In genomic region chr17:81511800-81512559, GRCh38 we compare ENCODE assay signal across 1 cellular context.
A peak's percentile ranks its signal among the peaks of the same experiment; 100 is the strongest.
TF ChIP-seq lines count a peak whose summit lies in the region.

No MANE protein-coding gene starts in this region.

TF ChIP-seq in HepG2, 621 proteins besides CTCF, POLR2A, EP300 and RAD21 (continued from another document and continues in another):
- no peak for TF ChIP-seq HBP1 (CRISPR knock-in tag; IDR thresholded peaks at IDR 0.05; ENCODE audit: low read depth)
- TF ChIP-seq ZBTB2 (CRISPR knock-in tag; IDR thresholded peaks at IDR 0.05; ENCODE audit: low read depth) = peak; percentile 63
- TF ChIP-seq ZFP37 (CRISPR knock-in tag; IDR thresholded peaks at IDR 0.05; ENCODE audit: borderline replicate concordance) = no peak
- no peak for TF ChIP-seq RAD51 (IDR thresholded peaks at IDR 0.05; ENCODE audit: borderline replicate concordance)
- TF ChIP-seq ZNF720 (CRISPR knock-in tag; IDR thresholded peaks at IDR 0.05) = no peak
- TF ChIP-seq FOXO1 (CRISPR knock-in tag; IDR thresholded peaks at IDR 0.05) = no peak; the same call in 1 of the 2 replicates
- no peak for TF ChIP-seq FOXK2 (IDR thresholded peaks at IDR 0.05)
- TF ChIP-seq ZSCAN31 (CRISPR knock-in tag; IDR thresholded peaks at IDR 0.05; ENCODE audit: low read depth) = no peak
- TF ChIP-seq MBNL3 (CRISPR knock-in tag; conservative IDR thresholded peaks at IDR 0.05) = no peak
- no peak; the same call in 1 of the 2 replicates for TF ChIP-seq ZMYM4 (CRISPR knock-in tag; IDR thresholded peaks at IDR 0.05)
- TF ChIP-seq TFDP2 (CRISPR knock-in tag; IDR thresholded peaks at IDR 0.05) = no peak
- no peak for TF ChIP-seq ZNF773 (CRISPR knock-in tag; IDR thresholded peaks at IDR 0.05; ENCODE audit: borderline replicate concordance)
- TF ChIP-seq ZNF724P (CRISPR knock-in tag; IDR thresholded peaks at IDR 0.05; ENCODE audit: borderline replicate concordance) = peak; percentile 47; the same call in 1 of the 2 replicates
- no peak for TF ChIP-seq NR2F2 (IDR thresholded peaks at IDR 0.05; ENCODE audit: borderline replicate concordance, low read depth)
- no peak for TF ChIP-seq ZNF709 (CRISPR knock-in tag; IDR thresholded peaks at IDR 0.05)
- no peak for TF ChIP-seq ZNF407 (CRISPR knock-in tag; IDR thresholded peaks at IDR 0.05; ENCODE audit: not compliant biosample characterization)
- no peak for TF ChIP-seq ZSCAN5A (CRISPR knock-in tag; IDR thresholded peaks at IDR 0.05; ENCODE audit: borderline replicate concordance)
- 0 out of 2 replicates have a peak, but pooled peaks have one; percentile 4 for TF ChIP-seq MXD4 (CRISPR knock-in tag; IDR thresholded peaks at IDR 0.05)
- TF ChIP-seq BCL6 (CRISPR knock-in tag; IDR thresholded peaks at IDR 0.05) = no peak
- no peak for TF ChIP-seq ETV6 (CRISPR knock-in tag; conservative IDR thresholded peaks at IDR 0.05)
- TF ChIP-seq ZNF33B (CRISPR knock-in tag; IDR thresholded peaks at IDR 0.05) = no peak
- TF ChIP-seq HNRNPUL1 (IDR thresholded peaks at IDR 0.05; ENCODE audit: low read depth, low read length) = no peak
- no peak for TF ChIP-seq SIX4 (CRISPR knock-in tag; IDR thresholded peaks at IDR 0.05)
- TF ChIP-seq TCF12 (IDR thresholded peaks at IDR 0.05) = no peak
- TF ChIP-seq TCF12 (CRISPR knock-in tag; IDR thresholded peaks at IDR 0.05) = no peak
- no peak for TF ChIP-seq ZNF367 (CRISPR knock-in tag; IDR thresholded peaks at IDR 0.05; ENCODE audit: borderline replicate concordance)
- no peak for TF ChIP-seq JUN (CRISPR knock-in tag; IDR thresholded peaks at IDR 0.05)
- TF ChIP-seq TBP (CRISPR knock-in tag; IDR thresholded peaks at IDR 0.05) = 0 out of 2 replicates have a peak, but pooled peaks have one; percentile 16
- TF ChIP-seq TSC22D2 (CRISPR knock-in tag; IDR thresholded peaks at IDR 0.05; ENCODE audit: borderline replicate concordance) = no peak
- no peak for TF ChIP-seq JARID2 (CRISPR knock-in tag; IDR thresholded peaks at IDR 0.05; ENCODE audit: insufficient replicate concordance)
- no peak for TF ChIP-seq ZNF577 (CRISPR knock-in tag; IDR thresholded peaks at IDR 0.05; ENCODE audit: borderline replicate concordance, low read depth)
- no peak for TF ChIP-seq ESRRA (CRISPR knock-in tag; IDR thresholded peaks at IDR 0.05; ENCODE audit: low read depth)
- TF ChIP-seq MIXL1 (CRISPR knock-in tag; IDR thresholded peaks at IDR 0.05) = no peak
- TF ChIP-seq IKZF5 (CRISPR knock-in tag; IDR thresholded peaks at IDR 0.05) = no peak
- no peak for TF ChIP-seq SNRNP70 (IDR thresholded peaks at IDR 0.05; ENCODE audit: low read depth, low read length)
- no peak for TF ChIP-seq NCOR1 (IDR thresholded peaks at IDR 0.05; ENCODE audit: borderline replicate concordance, low read length)
- TF ChIP-seq THAP8 (CRISPR knock-in tag; IDR thresholded peaks at IDR 0.05; ENCODE audit: borderline replicate concordance) = 0 out of 2 replicates have a peak, but pooled peaks have one; percentile 17
- peak; percentile 99 for TF ChIP-seq AGO2 (optimal IDR thresholded peaks at IDR 0.05; ENCODE audit: low read depth, low read length)
- no peak; the same call in 1 of the 2 replicates for TF ChIP-seq MED13 (CRISPR knock-in tag; IDR thresholded peaks at IDR 0.05)
- TF ChIP-seq HMGXB4 (CRISPR knock-in tag; IDR thresholded peaks at IDR 0.05; ENCODE audit: borderline replicate concordance in 1 of 2, low read depth in 1 of 2) = no peak
- no peak for TF ChIP-seq ZNF570 (CRISPR knock-in tag; IDR thresholded peaks at IDR 0.05; ENCODE audit: borderline replicate concordance)
- TF ChIP-seq AGO1 (IDR thresholded peaks at IDR 0.05; ENCODE audit: low read depth, low read length, poor library complexity, severe bottlenecking) = peak; percentile 7
- TF ChIP-seq ZKSCAN1 (IDR thresholded peaks at IDR 0.05; ENCODE audit: low read length) = no peak
- TF ChIP-seq ATF7 (IDR thresholded peaks at IDR 0.05) = no peak
- TF ChIP-seq ATF7 (CRISPR knock-in tag; IDR thresholded peaks at IDR 0.05) = no peak
- no peak for TF ChIP-seq SETDB1 (CRISPR knock-in tag; IDR thresholded peaks at IDR 0.05; ENCODE audit: borderline replicate concordance)
- no peak for TF ChIP-seq IRF1 (CRISPR knock-in tag; IDR thresholded peaks at IDR 0.05; ENCODE audit: low read depth)
